In the genomic region with DNA sequence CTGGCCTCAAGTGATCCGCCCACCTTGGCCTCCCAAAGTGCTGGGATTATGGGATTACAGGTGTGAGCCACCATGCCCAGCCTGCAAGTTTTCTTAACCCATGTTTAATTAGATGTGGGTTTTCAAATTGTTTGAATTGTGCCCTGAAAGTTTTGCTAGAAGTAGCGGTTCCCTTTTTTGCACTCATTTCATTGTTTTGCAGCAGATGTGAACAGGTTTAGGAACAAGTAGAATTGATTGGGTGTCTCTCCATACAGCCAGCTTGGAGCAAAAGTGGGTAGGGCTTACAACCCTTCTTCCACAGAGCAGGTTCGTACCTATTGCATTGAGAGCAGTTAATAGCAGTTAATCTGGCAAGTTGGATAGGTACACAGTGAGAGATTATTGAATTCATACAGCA, we compare ENCODE assay signal across 2 cellular contexts.
TF ChIP-seq lines count a peak whose summit lies in the region.

No MANE protein-coding gene starts in this region.

TF ChIP-seq in GM12891, 5 proteins besides CTCF, POLR2A, EP300 and RAD21 (continued from another document):
- no peak for TF ChIP-seq TAF1 (IDR thresholded peaks at IDR 0.05; ENCODE audit: low read depth, low read length)
TF ChIP-seq in GM12891: peak in this region for 1.

TF ChIP-seq in WTC11, 78 proteins besides CTCF, POLR2A, EP300 and RAD21 (continued from another document):
- TF ChIP-seq ZNF317 (CRISPR knock-in tag; IDR thresholded peaks at IDR 0.05; ENCODE audit: borderline replicate concordance, low read depth) (no peak), ZNF416 (CRISPR knock-in tag; IDR thresholded peaks at IDR 0.05) (no peak), FOXP1 (CRISPR knock-in tag; IDR thresholded peaks at IDR 0.05; ENCODE audit: borderline replicate concordance) (no peak), ZNF423 (CRISPR knock-in tag; IDR thresholded peaks at IDR 0.05) (no peak), STAT6 (CRISPR knock-in tag; conservative IDR thresholded peaks at IDR 0.05; ENCODE audit: low read depth) (no peak), TEAD1 (CRISPR knock-in tag; IDR thresholded peaks at IDR 0.05) (no peak), NFYB (CRISPR knock-in tag; conservative IDR thresholded peaks at IDR 0.05; ENCODE audit: low read depth) (no peak)
- TF ChIP-seq, protein P1, sequence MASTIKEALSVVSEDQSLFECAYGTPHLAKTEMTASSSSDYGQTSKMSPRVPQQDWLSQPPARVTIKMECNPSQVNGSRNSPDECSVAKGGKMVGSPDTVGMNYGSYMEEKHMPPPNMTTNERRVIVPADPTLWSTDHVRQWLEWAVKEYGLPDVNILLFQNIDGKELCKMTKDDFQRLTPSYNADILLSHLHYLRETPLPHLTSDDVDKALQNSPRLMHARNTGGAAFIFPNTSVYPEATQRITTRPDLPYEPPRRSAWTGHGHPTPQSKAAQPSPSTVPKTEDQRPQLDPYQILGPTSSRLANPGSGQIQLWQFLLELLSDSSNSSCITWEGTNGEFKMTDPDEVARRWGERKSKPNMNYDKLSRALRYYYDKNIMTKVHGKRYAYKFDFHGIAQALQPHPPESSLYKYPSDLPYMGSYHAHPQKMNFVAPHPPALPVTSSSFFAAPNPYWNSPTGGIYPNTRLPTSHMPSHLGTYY (CRISPR knock-in tag; IDR thresholded peaks at IDR 0.05) = no peak
- TF ChIP-seq, protein P2, sequence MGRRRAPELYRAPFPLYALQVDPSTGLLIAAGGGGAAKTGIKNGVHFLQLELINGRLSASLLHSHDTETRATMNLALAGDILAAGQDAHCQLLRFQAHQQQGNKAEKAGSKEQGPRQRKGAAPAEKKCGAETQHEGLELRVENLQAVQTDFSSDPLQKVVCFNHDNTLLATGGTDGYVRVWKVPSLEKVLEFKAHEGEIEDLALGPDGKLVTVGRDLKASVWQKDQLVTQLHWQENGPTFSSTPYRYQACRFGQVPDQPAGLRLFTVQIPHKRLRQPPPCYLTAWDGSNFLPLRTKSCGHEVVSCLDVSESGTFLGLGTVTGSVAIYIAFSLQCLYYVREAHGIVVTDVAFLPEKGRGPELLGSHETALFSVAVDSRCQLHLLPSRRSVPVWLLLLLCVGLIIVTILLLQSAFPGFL (CRISPR knock-in tag; IDR thresholded peaks at IDR 0.05; ENCODE audit: borderline replicate concordance) = no peak
